In the genomic region with DNA sequence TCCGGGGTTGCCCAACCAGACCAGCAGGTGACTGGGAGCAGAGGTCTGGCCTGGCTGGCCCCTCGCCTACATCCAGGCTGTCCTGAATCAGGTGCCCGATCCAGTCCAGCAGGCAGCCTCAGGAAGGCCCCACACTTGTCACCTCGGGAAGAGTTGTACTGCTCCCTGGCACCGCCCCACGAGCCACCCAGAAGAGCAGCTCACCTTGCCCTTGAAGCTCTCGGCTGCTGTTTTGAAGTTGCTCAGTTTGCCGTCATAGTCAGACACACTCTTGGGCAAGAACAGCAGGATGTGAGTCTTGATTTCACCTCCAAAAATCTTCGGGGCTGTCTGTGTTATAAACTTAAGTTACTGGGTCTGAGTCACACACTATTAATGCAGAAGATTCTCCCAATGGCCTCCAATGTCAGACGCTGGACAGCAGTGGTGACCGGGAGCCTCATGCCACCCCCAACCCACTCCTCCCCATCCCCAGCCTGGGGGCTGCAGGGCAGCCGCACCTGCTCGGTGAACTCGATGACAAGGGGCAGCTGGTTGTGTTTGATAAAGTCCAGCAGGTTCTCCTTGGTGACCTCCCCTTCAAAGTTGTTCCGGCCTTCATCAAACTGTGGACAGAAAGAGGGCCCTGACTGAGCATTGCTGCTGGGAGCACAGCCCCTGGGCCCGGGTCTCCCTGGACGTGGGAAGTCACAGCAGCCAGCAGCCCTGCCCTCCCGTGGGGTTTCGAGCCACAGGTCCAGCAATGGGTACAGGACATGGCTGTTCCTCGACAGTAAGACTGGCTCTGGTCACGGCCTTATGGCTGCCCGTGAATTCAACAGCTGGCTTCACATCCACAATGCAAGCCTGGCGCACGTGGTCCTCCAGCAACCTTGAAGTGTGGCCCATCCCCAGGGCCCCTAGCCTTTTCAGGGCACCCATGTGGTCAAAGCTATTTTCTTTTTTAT, we compare ENCODE assay signal across 18 cellular contexts. TPM values are rescaled to one million over a fixed set of nuclear protein-coding genes. Genes with fewer than 3 reads are reported as not detected.
"Had no signal": no experiment of that assay in that cellular context is flagged by ENCODE, and none has a peak within 500 bp of the region (broad histone marks: within the 10 kb centered on the region; RNA-seq: fewer than 3 reads in every experiment).

No MANE protein-coding gene starts in this region.

- H3K27me3 Mint-ChIP-seq: activated naive CD4-positive, alpha-beta T cell treated with anti-CD3 and anti-CD28 coated beads, Interleukin-2, amount 10 ng/mL, durations not matched to agents 7 days and 5 days had no signal

- H3K4me1 Mint-ChIP-seq: activated naive CD4-positive, alpha-beta T cell treated with anti-CD3 and anti-CD28 coated beads, Interleukin-2, amount 10 ng/mL, durations not matched to agents 7 days and 5 days had no signal

- H3K9me3 Mint-ChIP-seq: activated naive CD4-positive, alpha-beta T cell treated with anti-CD3 and anti-CD28 coated beads, Interleukin-2, amount 10 ng/mL, durations not matched to agents 7 days and 5 days; T-helper 2 cell treated with Interferon-gamma antibody and Interleukin-4, amounts not matched to agents 5 μg/mL and 100 μg/mL, for 36 hours had no signal

- H3K4me3 ChIP-seq: cardiac muscle cell, lung, pancreas had no signal

- H3K4me3 Mint-ChIP-seq: activated naive CD4-positive, alpha-beta T cell treated with anti-CD3 and anti-CD28 coated beads, Interleukin-2, amount 10 ng/mL, durations not matched to agents 7 days and 5 days; T-helper 2 cell treated with Interferon-gamma antibody and Interleukin-4, amounts not matched to agents 5 μg/mL and 100 μg/mL, for 36 hours had no signal

- H3K9me3 ChIP-seq: pancreas had no signal

- H3K27me3 ChIP-seq: cardiac muscle cell, pancreas had no signal

- H3K27ac Mint-ChIP-seq: T-helper 2 cell treated with Interferon-gamma antibody and Interleukin-4, amounts not matched to agents 5 μg/mL and 100 μg/mL, for 36 hours had no signal

- DNase-seq: activated CD4-positive, alpha-beta T cell treated with anti-CD3 and anti-CD28 coated beads, Interleukin-2, amount 50 U/mL, for 48 hours; activated CD4-positive, CD25-positive, alpha-beta regulatory T cell treated with anti-CD3 and anti-CD28 coated beads, Interleukin-2, amount 50 U/mL, for 72 hours; activated naive CD4-positive, alpha-beta T cell treated with anti-CD3 and anti-CD28 coated beads, Interleukin-2, amount 10 ng/mL, durations not matched to agents 7 days and 5 days; erythroblast; glutamatergic neuron; hypothalamus; midbrain; stimulated activated CD4-positive, alpha-beta T cell treated with anti-CD3 and anti-CD28 coated beads, Interleukin-12 subunit alpha, Interleukin-12 subunit beta, amount 100 ng/mL, for 4 hours; stimulated activated CD4-positive, alpha-beta T cell treated with anti-CD3 and anti-CD28 coated beads, Interleukin-2, amount 100 ng/mL, for 24 hours had no signal

- H3K27ac ChIP-seq: cardiac muscle cell, pancreas had no signal

RNA-seq across cellular contexts. Expression of gene PPP1R27, which starts 12.2 kb away (rescaled TPM):
- total RNA-seq: cardiac muscle cell, dermis microvascular lymphatic vessel endothelial cell, fibroblast of villous mesenchyme, lung, urinary bladder had no signal
- polyA plus RNA-seq: cardiac muscle cell, neural cell, urinary bladder had no signal

RNA-seq across cellular contexts. Expression of gene GCGR, which starts 43.1 kb away (rescaled TPM):
- total RNA-seq: dermis microvascular lymphatic vessel endothelial cell, fibroblast of villous mesenchyme, myocyte, urinary bladder had no signal
- polyA plus RNA-seq: neural cell had no signal
